24 cellular contexts compared by ENCODE assay signal in the genomic region with DNA sequence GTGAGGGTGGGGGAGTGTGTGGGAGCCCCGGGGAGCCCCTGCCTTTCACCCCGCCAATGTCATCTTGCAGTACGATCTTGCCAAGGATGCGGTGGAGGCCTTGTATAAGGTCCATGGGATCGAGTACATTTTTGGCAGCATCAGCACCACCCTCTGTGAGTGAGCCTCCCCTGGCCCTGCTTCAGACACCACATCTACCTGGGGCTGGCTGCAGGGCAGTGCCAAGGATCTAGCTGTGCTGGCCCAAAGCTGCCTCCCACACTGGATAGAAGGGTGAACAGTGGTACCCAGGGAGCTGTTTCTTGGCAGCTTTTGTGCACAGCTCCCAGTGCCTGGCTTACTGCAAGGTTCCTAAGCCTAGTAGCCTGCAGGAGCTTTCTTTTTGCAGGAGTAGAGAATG. TPM values are rescaled to one million over a fixed set of nuclear protein-coding genes. Genes with fewer than 3 reads are reported as not detected.
A peak's percentile ranks its signal among the peaks of the same experiment; 100 is the strongest.
DNase-seq lines count a peak whose midpoint lies in the region; ATAC-seq and TF ChIP-seq lines count a peak whose summit lies in the region.
"Had no signal": no experiment of that assay in that cellular context is flagged by ENCODE, and none has a peak within 500 bp of the region (broad histone marks: within the 10 kb centered on the region; RNA-seq: fewer than 3 reads in every experiment).

No MANE protein-coding gene starts in this region.

- ATAC-seq in activated T-helper 17 cell treated with anti-CD3 and anti-CD28 coated beads, Interleukin-2, amount 50 U/mL, for 72 hours (replicated peaks) = no peak
- ATAC-seq in naive thymus-derived CD4-positive, alpha-beta T cell = no peak
- no peak for ATAC-seq in left lung
- ATAC-seq: HCT116, left ventricle myocardium superior, natural killer cell had no signal

- no peaks in the 10 kb centered on the region for H3K9me3 Mint-ChIP-seq in activated T-helper 17 cell treated with anti-CD3 and anti-CD28 coated beads, Interleukin-2, amount 50 U/mL, for 72 hours
- no peaks in the 10 kb centered on the region for H3K9me3 Mint-ChIP-seq in naive thymus-derived CD4-positive, alpha-beta T cell
- H3K9me3 Mint-ChIP-seq: activated CD4-positive, alpha-beta memory T cell treated with anti-CD3 and anti-CD28 coated beads for 36 hours; natural killer cell had no signal

- no peak overlapping the region for H3K27ac ChIP-seq in right atrium auricular region
- H3K27ac ChIP-seq in naive thymus-derived CD4-positive, alpha-beta T cell (ENCODE audit: low read depth, low read length) = peak overlapping the region; percentile 24
- no peak overlapping the region for H3K27ac ChIP-seq in left lung
- H3K27ac ChIP-seq: suprapubic skin had no signal

- no peaks in the 10 kb centered on the region for H3K27me3 Mint-ChIP-seq in activated T-helper 17 cell treated with anti-CD3 and anti-CD28 coated beads, Interleukin-2, amount 50 U/mL, for 72 hours
- H3K27me3 Mint-ChIP-seq in naive thymus-derived CD4-positive, alpha-beta T cell = peaks cover 0 to 4% (median 0%) of the 10 kb centered on the region in 5 donors
- H3K27me3 Mint-ChIP-seq: activated CD4-positive, alpha-beta memory T cell treated with anti-CD3 and anti-CD28 coated beads for 36 hours had no signal

- peaks cover 34% of the 10 kb centered on the region for H3K4me1 Mint-ChIP-seq in activated T-helper 17 cell treated with anti-CD3 and anti-CD28 coated beads, Interleukin-2, amount 50 U/mL, for 72 hours
- peaks cover 15 to 51% (median 38%) of the 10 kb centered on the region in 7 donors for H3K4me1 Mint-ChIP-seq in naive thymus-derived CD4-positive, alpha-beta T cell

- peaks cover 18% of the 10 kb centered on the region for H3K36me3 Mint-ChIP-seq in activated T-helper 17 cell treated with anti-CD3 and anti-CD28 coated beads, Interleukin-2, amount 50 U/mL, for 72 hours (ENCODE audit: low read depth)
- peaks cover 0 to 3% (median 0%) of the 10 kb centered on the region in 5 donors for H3K36me3 Mint-ChIP-seq in naive thymus-derived CD4-positive, alpha-beta T cell
- H3K36me3 Mint-ChIP-seq: activated CD4-positive, alpha-beta memory T cell treated with anti-CD3 and anti-CD28 coated beads for 36 hours; natural killer cell had no signal

- POLR2A ChIA-PET in naive thymus-derived CD4-positive, alpha-beta T cell (lab: Charles Lee) = no interaction called here

- H3K36me3 ChIP-seq in right atrium auricular region (no peaks in the 10 kb centered on the region), left lung (no peaks in the 10 kb centered on the region)
- H3K36me3 ChIP-seq in naive thymus-derived CD4-positive, alpha-beta T cell (ENCODE audit: control insufficient read depth in 2 of 3, insufficient read depth in 3 of 3, low read length in 3 of 3) = no peaks in the 10 kb centered on the region
- H3K36me3 ChIP-seq: ovary, suprapubic skin had no signal

- peak overlapping the region; percentile 95 for H3K27ac Mint-ChIP-seq in activated T-helper 17 cell treated with anti-CD3 and anti-CD28 coated beads, Interleukin-2, amount 50 U/mL, for 72 hours
- H3K27ac Mint-ChIP-seq in naive thymus-derived CD4-positive, alpha-beta T cell = peak overlapping the region in 5 of 9 donors; percentile 69 to 91 (median 85)
- H3K27ac Mint-ChIP-seq: activated CD4-positive, alpha-beta memory T cell treated with anti-CD3 and anti-CD28 coated beads for 36 hours; natural killer cell had no signal

- peak overlapping the region; percentile 87 for H3K4me3 Mint-ChIP-seq in activated T-helper 17 cell treated with anti-CD3 and anti-CD28 coated beads, Interleukin-2, amount 50 U/mL, for 72 hours
- H3K4me3 Mint-ChIP-seq in naive thymus-derived CD4-positive, alpha-beta T cell = peak overlapping the region in 6 of 10 donors; percentile 7 to 58 (median 54)
- H3K4me3 Mint-ChIP-seq: activated CD4-positive, alpha-beta memory T cell treated with anti-CD3 and anti-CD28 coated beads for 36 hours; natural killer cell had no signal

- peak; percentile 55 for DNase-seq in cardiac septum (ENCODE audit: low spot score)
- no peak for DNase-seq in right atrium auricular region (ENCODE audit: low spot score)
- no peak for DNase-seq in naive thymus-derived CD4-positive, alpha-beta T cell
- DNase-seq in ACHN = no peak
- DNase-seq in ureter (ENCODE audit: low spot score) = no peak
- DNase-seq in left lung = no peak
- DNase-seq in NCI-H1436 treated with DMSO at 0.1 percent for 48 hours (lab: John Stamatoyannopoulos, UW) = no peak
- DNase-seq: activated CD4-positive, alpha-beta memory T cell treated with anti-CD3 and anti-CD28 coated beads for 36 hours; activated T-cell treated with anti-CD3 and anti-CD28 coated beads for 4 hours; Calu3; left ventricle myocardium superior; midbrain; natural killer cell; NCI-H1105; NCI-H1930; NCI-H524 treated with DMSO at 0.1 percent for 48 hours; ovary; retina had no signal

- CTCF ChIA-PET in naive thymus-derived CD4-positive, alpha-beta T cell (lab: Charles Lee) = no interaction called here

- H3K4me1 ChIP-seq in right atrium auricular region (peaks cover 0 to 26% of the 10 kb centered on the region in 2 donors), left lung (peaks cover 2 to 12% of the 10 kb centered on the region in 2 donors)
- H3K4me1 ChIP-seq in naive thymus-derived CD4-positive, alpha-beta T cell (ENCODE audit: control insufficient read depth in 2 of 2, insufficient read depth in 2 of 2, low read length in 2 of 2) = peaks cover 0 to 12% of the 10 kb centered on the region in 2 donors

- in situ Hi-C loops in ACHN (cut with HindIII; ENCODE audit: low pct_ligation_motif_present, low pct_unique_long_range_greater_than_20kb, low sequenced_read_pairs) = no loop called here

- intact Hi-C loops in cardiac septum (cut with DNase I) (loop anchor here (10.0 kb wide), 1 partner anchor 77 kb away; a partner anchor contains a TSS), left lung (cut with DNase I) (no loop called here)
- intact Hi-C loops in naive thymus-derived CD4-positive, alpha-beta T cell (cut with micrococcal nuclease) = loop anchor here in 1 of 2 donors (2.0 kb wide), 1 partner anchor 27 kb away; no protein-coding TSS in a partner anchor

- no peak overlapping the region for H3K4me3 ChIP-seq in right atrium auricular region
- H3K4me3 ChIP-seq in naive thymus-derived CD4-positive, alpha-beta T cell (ENCODE audit: low read length) = no peak overlapping the region
- H3K4me3 ChIP-seq in left lung = no peak overlapping the region
- H3K4me3 ChIP-seq: ovary, suprapubic skin had no signal

- H3K27me3 ChIP-seq in right atrium auricular region = no peaks in the 10 kb centered on the region
- no peaks in the 10 kb centered on the region for H3K27me3 ChIP-seq in naive thymus-derived CD4-positive, alpha-beta T cell (ENCODE audit: control insufficient read depth in 2 of 2, insufficient read depth in 2 of 2, low read length in 2 of 2)
- H3K27me3 ChIP-seq in left lung = no peaks in the 10 kb centered on the region
- H3K27me3 ChIP-seq: ovary, suprapubic skin had no signal

- TF ChIP-seq CTCF in right atrium auricular region (IDR thresholded peaks at IDR 0.05) (no peak), left lung (IDR thresholded peaks at IDR 0.05) (no peak)

- H3K9me3 ChIP-seq in right atrium auricular region = no peaks in the 10 kb centered on the region
- H3K9me3 ChIP-seq in naive thymus-derived CD4-positive, alpha-beta T cell (ENCODE audit: control insufficient read depth in 2 of 3, low read length in 3 of 3) = no peaks in the 10 kb centered on the region
- no peaks in the 10 kb centered on the region for H3K9me3 ChIP-seq in left lung
- H3K9me3 ChIP-seq: ovary, suprapubic skin had no signal

RNA-seq across cellular contexts. Expression of a gene that starts 12.5 kb away (rescaled TPM):
- total RNA-seq in cardiac septum = not detected
- not detected for total RNA-seq in right atrium auricular region
- not detected for total RNA-seq in activated T-helper 17 cell treated with anti-CD3 and anti-CD28 coated beads, Interleukin-2, amount 50 U/mL, for 72 hours
- total RNA-seq in naive thymus-derived CD4-positive, alpha-beta T cell = not detected
- not detected for polyA plus RNA-seq in naive thymus-derived CD4-positive, alpha-beta T cell
- total RNA-seq in ureter = not detected
- total RNA-seq in left lung = under 1 TPM in 1 of 2 donors, not detected in 1; 0.34 TPM
- total RNA-seq: A673; activated CD4-positive, alpha-beta memory T cell treated with anti-CD3 and anti-CD28 coated beads for 36 hours; Calu3; Daoy; left ventricle myocardium superior; MCF 10A; natural killer cell; suprapubic skin had no signal

RNA-seq across cellular contexts. Expression of a gene that starts 23.2 kb away (rescaled TPM):
- not detected for total RNA-seq in cardiac septum
- not detected for total RNA-seq in right atrium auricular region
- 10 to 100 TPM in 1 of 2 donors, 1 to 10 TPM in 1; 3.3 to 27.6 TPM for total RNA-seq in activated T-helper 17 cell treated with anti-CD3 and anti-CD28 coated beads, Interleukin-2, amount 50 U/mL, for 72 hours
- 1 to 10 TPM in 2 of 5 experiments, under 1 TPM in 1, not detected in 2; 0.77 to 5.2 (median 1.0) TPM for total RNA-seq in naive thymus-derived CD4-positive, alpha-beta T cell
- 1 to 10 TPM; 3.9 to 7.9 TPM for polyA plus RNA-seq in naive thymus-derived CD4-positive, alpha-beta T cell
- total RNA-seq in ureter = 0.57 TPM
- total RNA-seq in left lung = not detected
- total RNA-seq: A673, Calu3, left ventricle myocardium superior, natural killer cell, ovary had no signal
- polyA plus RNA-seq: ovary had no signal
